ENCODE assay signal across 2 cellular contexts in the genomic region with DNA sequence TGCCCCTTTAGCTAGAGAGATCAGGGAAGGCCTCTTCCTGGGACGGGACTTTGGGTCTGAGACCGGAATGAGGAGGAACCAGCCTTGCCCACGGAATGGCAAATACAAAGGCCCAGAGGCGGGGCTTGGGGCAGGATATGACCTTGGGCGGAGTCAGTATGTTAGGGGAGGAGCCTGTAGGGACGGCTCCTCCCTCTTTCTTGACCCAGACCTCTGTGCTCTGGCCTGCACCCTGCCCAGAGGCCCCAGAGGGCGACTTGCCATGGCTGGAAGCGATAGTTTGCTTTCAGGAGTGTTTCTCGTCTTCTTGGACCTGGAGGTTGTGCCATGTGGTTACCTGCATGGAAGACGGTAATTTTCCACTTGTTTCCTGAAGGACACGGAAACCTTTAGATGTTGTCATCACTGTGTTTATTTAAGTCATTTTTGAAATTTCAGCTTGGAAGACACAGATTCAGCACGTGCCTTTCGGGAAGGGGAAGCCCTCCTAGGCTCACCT.
A peak's percentile ranks its signal among the peaks of the same experiment; 100 is the strongest.
TF ChIP-seq lines count a peak whose summit lies in the region.

No MANE protein-coding gene starts in this region.

TF ChIP-seq in GM23338, 12 proteins besides CTCF, POLR2A, EP300 and RAD21 (continued from another document):
- TF ChIP-seq, protein P1, sequence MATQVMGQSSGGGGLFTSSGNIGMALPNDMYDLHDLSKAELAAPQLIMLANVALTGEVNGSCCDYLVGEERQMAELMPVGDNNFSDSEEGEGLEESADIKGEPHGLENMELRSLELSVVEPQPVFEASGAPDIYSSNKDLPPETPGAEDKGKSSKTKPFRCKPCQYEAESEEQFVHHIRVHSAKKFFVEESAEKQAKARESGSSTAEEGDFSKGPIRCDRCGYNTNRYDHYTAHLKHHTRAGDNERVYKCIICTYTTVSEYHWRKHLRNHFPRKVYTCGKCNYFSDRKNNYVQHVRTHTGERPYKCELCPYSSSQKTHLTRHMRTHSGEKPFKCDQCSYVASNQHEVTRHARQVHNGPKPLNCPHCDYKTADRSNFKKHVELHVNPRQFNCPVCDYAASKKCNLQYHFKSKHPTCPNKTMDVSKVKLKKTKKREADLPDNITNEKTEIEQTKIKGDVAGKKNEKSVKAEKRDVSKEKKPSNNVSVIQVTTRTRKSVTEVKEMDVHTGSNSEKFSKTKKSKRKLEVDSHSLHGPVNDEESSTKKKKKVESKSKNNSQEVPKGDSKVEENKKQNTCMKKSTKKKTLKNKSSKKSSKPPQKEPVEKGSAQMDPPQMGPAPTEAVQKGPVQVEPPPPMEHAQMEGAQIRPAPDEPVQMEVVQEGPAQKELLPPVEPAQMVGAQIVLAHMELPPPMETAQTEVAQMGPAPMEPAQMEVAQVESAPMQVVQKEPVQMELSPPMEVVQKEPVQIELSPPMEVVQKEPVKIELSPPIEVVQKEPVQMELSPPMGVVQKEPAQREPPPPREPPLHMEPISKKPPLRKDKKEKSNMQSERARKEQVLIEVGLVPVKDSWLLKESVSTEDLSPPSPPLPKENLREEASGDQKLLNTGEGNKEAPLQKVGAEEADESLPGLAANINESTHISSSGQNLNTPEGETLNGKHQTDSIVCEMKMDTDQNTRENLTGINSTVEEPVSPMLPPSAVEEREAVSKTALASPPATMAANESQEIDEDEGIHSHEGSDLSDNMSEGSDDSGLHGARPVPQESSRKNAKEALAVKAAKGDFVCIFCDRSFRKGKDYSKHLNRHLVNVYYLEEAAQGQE (IDR thresholded peaks at IDR 0.05; ENCODE audit: unreplicated experiment): no peak
- TF ChIP-seq POLR2AphosphoS5 (IDR thresholded peaks at IDR 0.05; ENCODE audit: low read depth): peak; percentile 32

TF ChIP-seq in K562, 482 proteins besides CTCF, POLR2A, EP300 and RAD21 (continued from another document):
- TF ChIP-seq NFIX (CRISPR knock-in tag; IDR thresholded peaks at IDR 0.05; ENCODE audit: low read depth): no peak
- TF ChIP-seq, protein P2, sequence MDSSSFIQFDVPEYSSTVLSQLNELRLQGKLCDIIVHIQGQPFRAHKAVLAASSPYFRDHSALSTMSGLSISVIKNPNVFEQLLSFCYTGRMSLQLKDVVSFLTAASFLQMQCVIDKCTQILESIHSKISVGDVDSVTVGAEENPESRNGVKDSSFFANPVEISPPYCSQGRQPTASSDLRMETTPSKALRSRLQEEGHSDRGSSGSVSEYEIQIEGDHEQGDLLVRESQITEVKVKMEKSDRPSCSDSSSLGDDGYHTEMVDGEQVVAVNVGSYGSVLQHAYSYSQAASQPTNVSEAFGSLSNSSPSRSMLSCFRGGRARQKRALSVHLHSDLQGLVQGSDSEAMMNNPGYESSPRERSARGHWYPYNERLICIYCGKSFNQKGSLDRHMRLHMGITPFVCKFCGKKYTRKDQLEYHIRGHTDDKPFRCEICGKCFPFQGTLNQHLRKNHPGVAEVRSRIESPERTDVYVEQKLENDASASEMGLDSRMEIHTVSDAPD (CRISPR knock-in tag; IDR thresholded peaks at IDR 0.05): no peak
- no peak for TF ChIP-seq HDAC1 (IDR thresholded peaks at IDR 0.05)
- TF ChIP-seq NUFIP1 (IDR thresholded peaks at IDR 0.05; ENCODE audit: partially characterized antibody): no peak
- TF ChIP-seq, protein P3, sequence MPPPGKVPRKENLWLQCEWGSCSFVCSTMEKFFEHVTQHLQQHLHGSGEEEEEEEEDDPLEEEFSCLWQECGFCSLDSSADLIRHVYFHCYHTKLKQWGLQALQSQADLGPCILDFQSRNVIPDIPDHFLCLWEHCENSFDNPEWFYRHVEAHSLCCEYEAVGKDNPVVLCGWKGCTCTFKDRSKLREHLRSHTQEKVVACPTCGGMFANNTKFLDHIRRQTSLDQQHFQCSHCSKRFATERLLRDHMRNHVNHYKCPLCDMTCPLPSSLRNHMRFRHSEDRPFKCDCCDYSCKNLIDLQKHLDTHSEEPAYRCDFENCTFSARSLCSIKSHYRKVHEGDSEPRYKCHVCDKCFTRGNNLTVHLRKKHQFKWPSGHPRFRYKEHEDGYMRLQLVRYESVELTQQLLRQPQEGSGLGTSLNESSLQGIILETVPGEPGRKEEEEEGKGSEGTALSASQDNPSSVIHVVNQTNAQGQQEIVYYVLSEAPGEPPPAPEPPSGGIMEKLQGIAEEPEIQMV (tag; conservative IDR thresholded peaks at IDR 0.05; ENCODE audit: low read depth): no peak
- TF ChIP-seq ILF3 (IDR thresholded peaks at IDR 0.05; ENCODE audit: borderline replicate concordance): no peak
- TF ChIP-seq ZNF583 (CRISPR knock-in tag; IDR thresholded peaks at IDR 0.05): no peak
- TF ChIP-seq TGIF2 (CRISPR knock-in tag; IDR thresholded peaks at IDR 0.05): no peak
TF ChIP-seq in K562: peak in this region for 0.
